In genomic region chr11:13291794-13292193, GRCh38 we compare ENCODE assay signal across 20 cellular contexts. TPM values are rescaled to one million over a fixed set of nuclear protein-coding genes. Genes with fewer than 3 reads are reported as not detected.
DNase-seq lines count a peak whose midpoint lies in the region; ATAC-seq and TF ChIP-seq lines count a peak whose summit lies in the region.
"Had no signal": no experiment of that assay in that cellular context is flagged by ENCODE, and none has a peak within 500 bp of the region (broad histone marks: within the 10 kb centered on the region; RNA-seq: fewer than 3 reads in every experiment).

No MANE protein-coding gene starts in this region.

- H3K36me3 ChIP-seq in mesenchymal stem cell (ENCODE audit: control insufficient read depth in 1 of 2, insufficient read depth in 2 of 2, low read depth in 1 of 2, low read length in 2 of 2): no peaks in the 10 kb centered on the region
- H3K36me3 ChIP-seq: MG63, SJCRH30 had no signal

- no peaks in the 10 kb centered on the region for H3K9me3 ChIP-seq in mesenchymal stem cell (ENCODE audit: control insufficient read depth, low read length)
- H3K9me3 ChIP-seq: Caco-2, MG63, SJCRH30 had no signal

- 97% methylated on average over 2 of the region's 3 CpGs for WGBS in mesenchymal stem cell

- no peak overlapping the region for H2AK5ac ChIP-seq in mesenchymal stem cell (ENCODE audit: low read length, severe bottlenecking)

- H3K4ac ChIP-seq in mesenchymal stem cell (ENCODE audit: low read depth in 1 of 2, low read length in 2 of 2): no peak overlapping the region

- no peak overlapping the region for H3K4me2 ChIP-seq in mesenchymal stem cell (ENCODE audit: low read length, poor library complexity, severe bottlenecking)

- no peak overlapping the region for H3K18ac ChIP-seq in mesenchymal stem cell (ENCODE audit: low read depth in 1 of 2, low read length in 2 of 2)

- no peak overlapping the region for H3K27ac ChIP-seq in mesenchymal stem cell (ENCODE audit: low read length, poor library complexity, severe bottlenecking)
- H3K27ac ChIP-seq: SJCRH30 had no signal

- DNase-seq in GM03348 (ENCODE audit: low spot score) (peak; percentile 27), OCI-M1 (lab: John Stamatoyannopoulos, UW) (peak; percentile 7), fibroblast of the aortic adventitia (ENCODE audit: low read depth) (peak; percentile 71), mesenchymal stem cell (peak; percentile 19), NCI-H146 treated with DMSO at 0.1 percent for 48 hours (lab: John Stamatoyannopoulos, UW; ENCODE audit: unreplicated experiment) (no peak), GM13977 (ENCODE audit: low spot score) (no peak)
- DNase-seq: ACHN; Caco-2; CD4-positive, CD25-positive, alpha-beta regulatory T cell; DMS153; EL; IMR-90; Karpas-422; MG63; NCI-H1092 treated with DMSO at 0.1 percent for 48 hours; NCI-H1694; NCI-H748 treated with DMSO at 0.1 percent for 48 hours; RPMI8226; SJCRH30 had no signal

- H3K4me3 ChIP-seq in fibroblast of the aortic adventitia (ENCODE audit: low read depth, low read length) (no peak overlapping the region), mesenchymal stem cell (ENCODE audit: insufficient read depth in 1 of 2, low read depth in 1 of 2, low read length in 2 of 2) (no peak overlapping the region)
- H3K4me3 ChIP-seq: MG63, SJCRH30 had no signal

- no peak overlapping the region for H2BK15ac ChIP-seq in mesenchymal stem cell (ENCODE audit: low read depth, poor library complexity, severe bottlenecking)

- H3K79me1 ChIP-seq in mesenchymal stem cell (replicated peaks; ENCODE audit: low read length, poor library complexity, severe bottlenecking): peaks cover 45% of the 10 kb centered on the region

- H4K8ac ChIP-seq in mesenchymal stem cell (ENCODE audit: low read length): no peak overlapping the region

- no peak overlapping the region for H2BK12ac ChIP-seq in mesenchymal stem cell (ENCODE audit: low read length in 2 of 2)

- H2BK5ac ChIP-seq in mesenchymal stem cell (ENCODE audit: low read depth, low read length, poor library complexity, severe bottlenecking): no peak overlapping the region

- no peak overlapping the region for H4K91ac ChIP-seq in mesenchymal stem cell (ENCODE audit: low read length)

- H3K23ac ChIP-seq in mesenchymal stem cell (ENCODE audit: low read length in 2 of 2): no peak overlapping the region

- TF ChIP-seq CTCF in fibroblast of the aortic adventitia (IDR thresholded peaks at IDR 0.05; ENCODE audit: insufficient read depth, low read length) (no peak), GM13977 (IDR thresholded peaks at IDR 0.05; ENCODE audit: extremely low read depth, insufficient read depth, missing control alignments) (no peak)

- peaks cover 3% of the 10 kb centered on the region for H3K4me1 ChIP-seq in mesenchymal stem cell (ENCODE audit: control insufficient read depth, insufficient read depth, low read depth, low read length)
- H3K4me1 ChIP-seq: Caco-2, SJCRH30 had no signal

- H3K27me3 ChIP-seq in mesenchymal stem cell (ENCODE audit: control insufficient read depth in 1 of 2, insufficient read depth in 1 of 2, low read length in 2 of 2): no peaks in the 10 kb centered on the region
- H3K27me3 ChIP-seq: MG63, SJCRH30 had no signal

- H3K14ac ChIP-seq in mesenchymal stem cell (ENCODE audit: low read length in 2 of 2): no peak overlapping the region

- H3K9ac ChIP-seq in mesenchymal stem cell (ENCODE audit: low read length): no peak overlapping the region

- no peak for ATAC-seq in HG02798 (IDR thresholded peaks at IDR 0.05; ENCODE audit: poor library complexity, unreplicated experiment)

- in situ Hi-C loops in GM13977 (cut with MboI; ENCODE audit: low pct_unique_long_range_greater_than_20kb, low sequenced_read_pairs, unreplicated experiment): no loop called here

- no peak overlapping the region for H2BK120ac ChIP-seq in mesenchymal stem cell (ENCODE audit: low read depth, low read length)

- no peak overlapping the region for H2AFZ ChIP-seq in mesenchymal stem cell (ENCODE audit: low read depth, low read length)

RNA-seq across cellular contexts. Expression of gene BMAL1, which starts 14.2 kb away (rescaled TPM):
- 5.5 and 6.1 TPM in 2 replicates for total RNA-seq in fibroblast of the aortic adventitia (ENCODE audit: low replicate concordance)
- 9.0 TPM for polyA plus RNA-seq in mesenchymal stem cell (2013, experiment 1 of 2)
- polyA plus RNA-seq in mesenchymal stem cell (2013, experiment 2 of 2): 10.0 TPM

Comparison
In these comparisons a context has a peak if more than half of its experiments do, and no peak if none do; other contexts are left out.
1. DNase-seq: peak in GM03348 (single experiment), OCI-M1 (single experiment), fibroblast of the aortic adventitia (single experiment) and mesenchymal stem cell (single experiment); none in NCI-H146 treated with DMSO at 0.1 percent for 48 hours (single experiment) and GM13977 (single experiment).